Comparison of ENCODE assay signal across 8 cellular contexts in genomic region chr20:3470208-3470626, GRCh38. TPM values are rescaled to one million over a fixed set of nuclear protein-coding genes. Genes with fewer than 3 reads are reported as not detected.
A peak's percentile ranks its signal among the peaks of the same experiment; 100 is the strongest.
DNase-seq lines count a peak whose midpoint lies in the region; ATAC-seq and TF ChIP-seq lines count a peak whose summit lies in the region.

No MANE protein-coding gene starts in this region.

- H2AFZ ChIP-seq in SK-N-SH (ENCODE audit: low read depth): peak overlapping the region; percentile 99

- H3K9ac ChIP-seq in SK-N-SH: peak overlapping the region; percentile 91
- peak overlapping the region; percentile 99 for H3K9ac ChIP-seq in adipocyte (ENCODE audit: low read length)

- TF ChIP-seq EP300 in SK-N-SH (IDR thresholded peaks at IDR 0.05; ENCODE audit: borderline replicate concordance in 1 of 2, low read depth in 1 of 2, low read length in 1 of 2): no peak

- peaks cover 15 to 17% of the 10 kb centered on the region in 2 experiments; a peak in 3 of 4 replicates for H3K4me1 ChIP-seq in SK-N-SH (ENCODE audit: control insufficient read depth in 1 of 2, insufficient read depth in 2 of 2, low read depth in 1 of 2, low read length in 1 of 2)
- H3K4me1 ChIP-seq in adipocyte (ENCODE audit: control insufficient read depth, insufficient read depth, low read length): peaks cover 27% of the 10 kb centered on the region

- TF ChIP-seq CTCF in SK-N-SH (IDR thresholded peaks at IDR 0.05): no peak
- no peak for TF ChIP-seq CTCF in kidney epithelial cell (IDR thresholded peaks at IDR 0.05; ENCODE audit: insufficient read depth, low read length, poor library complexity, severe bottlenecking)

- H3K4me3 ChIP-seq in SK-N-SH (ENCODE audit: low read depth in 2 of 2, low read length in 1 of 2) (peak overlapping the region; percentile 94 to 96), adipocyte (ENCODE audit: low read length) (peak overlapping the region; percentile 95), kidney epithelial cell (ENCODE audit: low read depth, low read length) (peak overlapping the region; percentile 85)

- H3K9me3 ChIP-seq in SK-N-SH (no peaks in the 10 kb centered on the region), adipocyte (ENCODE audit: control insufficient read depth, low read length) (no peaks in the 10 kb centered on the region)

- WGBS in SK-N-SH (ENCODE audit: low lambda C conversion rate): 57% methylated on average over 12 of the region's 13 CpGs

- peaks cover 16% of the 10 kb centered on the region for H4K20me1 ChIP-seq in SK-N-SH (ENCODE audit: insufficient read depth)

- DNase-seq in SK-N-SH (no peak), adipocyte (ENCODE audit: low read depth) (no peak), kidney epithelial cell (ENCODE audit: low read depth) (no peak), substantia nigra (lab: John Stamatoyannopoulos, UW) (peak in 2 of 49 donors; percentile 19 to 74), SIG-M5 (lab: John Stamatoyannopoulos, UW) (no peak)

- TF ChIP-seq RAD21 in SK-N-SH (IDR thresholded peaks at IDR 0.05; ENCODE audit: low read length): no peak

- H3F3A ChIP-seq in SK-N-SH (replicated peaks; ENCODE audit: insufficient read depth): no peaks in the 10 kb centered on the region

- POLR2A ChIA-PET in SK-N-SH (lab: Yijun Ruan, JAX): interaction anchor here (1.0 kb wide), 3 partner anchors 8 to 64 kb away, joined by 3 read pairs; no protein-coding TSS in a partner anchor

- H3K9me2 ChIP-seq in SK-N-SH: no peaks in the 10 kb centered on the region

- no peak for ATAC-seq in SK-N-SH treated with all-trans-retinoic acid at 6 μM for 48 hours
- ATAC-seq in HG03457 (IDR thresholded peaks at IDR 0.05; ENCODE audit: unreplicated experiment): no peak
- ATAC-seq in HG02973 (IDR thresholded peaks at IDR 0.05; ENCODE audit: unreplicated experiment): no peak

- H3K27ac ChIP-seq in SK-N-SH (ENCODE audit: low read depth in 2 of 2, low read length in 1 of 2) (peak overlapping the region; percentile 68 to 86), substantia nigra (ENCODE audit: low read depth, low read length, poor library complexity, severe bottlenecking) (peak overlapping the region; percentile 80)

- CTCF ChIA-PET in SK-N-SH (lab: Yijun Ruan, JAX): interaction anchor here (0.7 to 0.8 kb wide), 2 partner anchors 15 to 93 kb away, joined by 3 to 5 read pairs; no protein-coding TSS in a partner anchor

- peak overlapping the region; percentile 97 for H3K4me2 ChIP-seq in SK-N-SH

- H3K36me3 ChIP-seq in SK-N-SH (replicated peaks in 1 of 2; ENCODE audit: control insufficient read depth in 1 of 2, insufficient read depth in 2 of 2, low read length in 1 of 2): no peaks in the 10 kb centered on the region
- no peaks in the 10 kb centered on the region for H3K36me3 ChIP-seq in adipocyte (ENCODE audit: control insufficient read depth, insufficient read depth, low read length, severe bottlenecking)
- no peaks in the 10 kb centered on the region for H3K36me3 ChIP-seq in kidney epithelial cell (ENCODE audit: control insufficient read depth, insufficient read depth, low read length)

- H3K79me2 ChIP-seq in SK-N-SH (ENCODE audit: insufficient read depth): peaks cover 42% of the 10 kb centered on the region

- H3K27me3 ChIP-seq in SK-N-SH (ENCODE audit: insufficient read depth) (peaks cover 11% of the 10 kb centered on the region; the same call in 1 of the 2 replicates), adipocyte (replicated peaks; ENCODE audit: control insufficient read depth, insufficient read depth, low read length) (peaks cover 15% of the 10 kb centered on the region), kidney epithelial cell (ENCODE audit: control insufficient read depth, insufficient read depth, low read length) (no peaks in the 10 kb centered on the region)

TF ChIP-seq in SK-N-SH, 30 proteins besides CTCF, POLR2A, EP300 and RAD21:
- TF ChIP-seq, protein P1, sequence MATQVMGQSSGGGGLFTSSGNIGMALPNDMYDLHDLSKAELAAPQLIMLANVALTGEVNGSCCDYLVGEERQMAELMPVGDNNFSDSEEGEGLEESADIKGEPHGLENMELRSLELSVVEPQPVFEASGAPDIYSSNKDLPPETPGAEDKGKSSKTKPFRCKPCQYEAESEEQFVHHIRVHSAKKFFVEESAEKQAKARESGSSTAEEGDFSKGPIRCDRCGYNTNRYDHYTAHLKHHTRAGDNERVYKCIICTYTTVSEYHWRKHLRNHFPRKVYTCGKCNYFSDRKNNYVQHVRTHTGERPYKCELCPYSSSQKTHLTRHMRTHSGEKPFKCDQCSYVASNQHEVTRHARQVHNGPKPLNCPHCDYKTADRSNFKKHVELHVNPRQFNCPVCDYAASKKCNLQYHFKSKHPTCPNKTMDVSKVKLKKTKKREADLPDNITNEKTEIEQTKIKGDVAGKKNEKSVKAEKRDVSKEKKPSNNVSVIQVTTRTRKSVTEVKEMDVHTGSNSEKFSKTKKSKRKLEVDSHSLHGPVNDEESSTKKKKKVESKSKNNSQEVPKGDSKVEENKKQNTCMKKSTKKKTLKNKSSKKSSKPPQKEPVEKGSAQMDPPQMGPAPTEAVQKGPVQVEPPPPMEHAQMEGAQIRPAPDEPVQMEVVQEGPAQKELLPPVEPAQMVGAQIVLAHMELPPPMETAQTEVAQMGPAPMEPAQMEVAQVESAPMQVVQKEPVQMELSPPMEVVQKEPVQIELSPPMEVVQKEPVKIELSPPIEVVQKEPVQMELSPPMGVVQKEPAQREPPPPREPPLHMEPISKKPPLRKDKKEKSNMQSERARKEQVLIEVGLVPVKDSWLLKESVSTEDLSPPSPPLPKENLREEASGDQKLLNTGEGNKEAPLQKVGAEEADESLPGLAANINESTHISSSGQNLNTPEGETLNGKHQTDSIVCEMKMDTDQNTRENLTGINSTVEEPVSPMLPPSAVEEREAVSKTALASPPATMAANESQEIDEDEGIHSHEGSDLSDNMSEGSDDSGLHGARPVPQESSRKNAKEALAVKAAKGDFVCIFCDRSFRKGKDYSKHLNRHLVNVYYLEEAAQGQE (IDR thresholded peaks at IDR 0.05; ENCODE audit: low read depth, low read length): no peak
- TF ChIP-seq RFX5 (IDR thresholded peaks at IDR 0.05; ENCODE audit: low read length) (no peak), TAF1 (IDR thresholded peaks at IDR 0.05; ENCODE audit: borderline replicate concordance, low read depth, low read length) (no peak), CHD2 (IDR thresholded peaks at IDR 0.05; ENCODE audit: low read length, partially characterized antibody) (no peak), FOXJ3 (CRISPR knock-in tag; IDR thresholded peaks at IDR 0.05) (no peak)

TF ChIP-seq in SK-N-SH treated with all-trans-retinoic acid at 6 μM for 48 hours, 23 proteins besides CTCF, POLR2A, EP300 and RAD21 (continues in another document):
- TF ChIP-seq SNAI2 (CRISPR knock-in tag; IDR thresholded peaks at IDR 0.05) (no peak), OSR1 (CRISPR knock-in tag; IDR thresholded peaks at IDR 0.05) (no peak), ZFP3 (CRISPR knock-in tag; IDR thresholded peaks at IDR 0.05) (no peak), ARNTL (CRISPR knock-in tag; IDR thresholded peaks at IDR 0.05; ENCODE audit: borderline replicate concordance, low read depth) (no peak), ISL1 (CRISPR knock-in tag; IDR thresholded peaks at IDR 0.05) (no peak), ZNF70 (CRISPR knock-in tag; IDR thresholded peaks at IDR 0.05) (no peak), ZFP30 (CRISPR knock-in tag; IDR thresholded peaks at IDR 0.05) (no peak), TOX (CRISPR knock-in tag; IDR thresholded peaks at IDR 0.05; ENCODE audit: borderline replicate concordance) (no peak)
- TF ChIP-seq, protein P2, sequence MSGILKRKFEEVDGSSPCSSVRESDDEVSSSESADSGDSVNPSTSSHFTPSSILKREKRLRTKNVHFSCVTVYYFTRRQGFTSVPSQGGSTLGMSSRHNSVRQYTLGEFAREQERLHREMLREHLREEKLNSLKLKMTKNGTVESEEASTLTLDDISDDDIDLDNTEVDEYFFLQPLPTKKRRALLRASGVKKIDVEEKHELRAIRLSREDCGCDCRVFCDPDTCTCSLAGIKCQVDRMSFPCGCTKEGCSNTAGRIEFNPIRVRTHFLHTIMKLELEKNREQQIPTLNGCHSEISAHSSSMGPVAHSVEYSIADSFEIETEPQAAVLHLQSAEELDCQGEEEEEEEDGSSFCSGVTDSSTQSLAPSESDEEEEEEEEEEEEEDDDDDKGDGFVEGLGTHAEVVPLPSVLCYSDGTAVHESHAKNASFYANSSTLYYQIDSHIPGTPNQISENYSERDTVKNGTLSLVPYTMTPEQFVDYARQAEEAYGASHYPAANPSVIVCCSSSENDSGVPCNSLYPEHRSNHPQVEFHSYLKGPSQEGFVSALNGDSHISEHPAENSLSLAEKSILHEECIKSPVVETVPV (CRISPR knock-in tag; IDR thresholded peaks at IDR 0.05): no peak
- TF ChIP-seq, protein P3, sequence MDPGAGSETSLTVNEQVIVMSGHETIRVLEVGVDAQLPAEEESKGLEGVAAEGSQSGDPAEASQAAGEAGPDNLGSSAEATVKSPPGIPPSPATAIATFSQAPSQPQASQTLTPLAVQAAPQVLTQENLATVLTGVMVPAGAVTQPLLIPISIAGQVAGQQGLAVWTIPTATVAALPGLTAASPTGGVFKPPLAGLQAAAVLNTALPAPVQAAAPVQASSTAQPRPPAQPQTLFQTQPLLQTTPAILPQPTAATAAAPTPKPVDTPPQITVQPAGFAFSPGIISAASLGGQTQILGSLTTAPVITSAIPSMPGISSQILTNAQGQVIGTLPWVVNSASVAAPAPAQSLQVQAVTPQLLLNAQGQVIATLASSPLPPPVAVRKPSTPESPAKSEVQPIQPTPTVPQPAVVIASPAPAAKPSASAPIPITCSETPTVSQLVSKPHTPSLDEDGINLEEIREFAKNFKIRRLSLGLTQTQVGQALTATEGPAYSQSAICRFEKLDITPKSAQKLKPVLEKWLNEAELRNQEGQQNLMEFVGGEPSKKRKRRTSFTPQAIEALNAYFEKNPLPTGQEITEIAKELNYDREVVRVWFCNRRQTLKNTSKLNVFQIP (CRISPR knock-in tag; IDR thresholded peaks at IDR 0.05; ENCODE audit: borderline replicate concordance, low read depth): no peak

RNA-seq across cellular contexts. Expression of gene ATRN, which starts 0.6 kb away (rescaled TPM):
- 33.8 and 48.4 TPM in 2 replicates for polyA plus RNA-seq in SK-N-SH (2012; rRNA removed)
- polyA plus RNA-seq in SK-N-SH (2012; cell fraction: cytosol; rRNA removed): 28.4 and 34.4 TPM in 2 replicates
- 17.5 and 32.8 TPM in 2 replicates for polyA plus RNA-seq in SK-N-SH (2012; cell fraction: nucleus; rRNA removed)
- total RNA-seq in kidney epithelial cell: 26.8 and 30.6 TPM in 2 replicates
